13 cellular contexts compared by ENCODE assay signal in the genomic region with DNA sequence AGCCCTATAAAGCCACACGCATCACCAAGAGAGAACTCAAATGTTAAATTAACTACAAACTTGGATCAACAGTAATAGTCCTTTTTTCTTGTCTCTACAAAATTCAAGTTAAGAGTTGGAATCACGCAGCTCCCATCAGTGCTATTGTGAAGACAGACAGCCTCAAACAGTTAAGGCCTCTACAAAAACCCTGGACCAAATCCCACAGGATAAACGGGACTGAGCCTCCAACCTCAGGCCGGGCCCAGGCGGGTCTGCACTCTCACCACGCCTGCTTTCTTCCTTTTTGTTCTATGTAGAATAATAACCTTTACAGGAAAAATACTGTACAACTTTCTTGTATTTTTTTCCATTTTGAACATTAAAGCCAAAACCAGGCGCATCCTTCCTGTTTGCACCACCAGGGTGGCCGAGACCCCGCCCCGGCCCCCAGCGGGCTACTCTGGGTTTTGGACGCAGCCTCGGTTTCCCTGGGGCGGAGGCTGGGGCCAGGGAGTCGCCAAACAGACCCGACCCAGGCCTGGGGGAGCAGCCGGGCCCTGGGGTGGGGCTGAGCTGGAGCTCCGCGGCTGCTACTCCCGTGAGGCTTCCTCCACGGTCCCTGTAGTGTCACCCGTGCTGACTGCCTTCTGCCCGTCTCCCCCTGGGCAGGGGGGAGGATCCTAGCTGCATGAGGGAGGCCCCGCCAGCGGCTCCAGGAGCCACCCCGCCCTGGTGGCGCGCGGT.
DNase-seq lines count a peak whose midpoint lies in the region; ATAC-seq and TF ChIP-seq lines count a peak whose summit lies in the region.
"Had no signal": no experiment of that assay in that cellular context is flagged by ENCODE, and none has a peak within 500 bp of the region (broad histone marks: within the 10 kb centered on the region; RNA-seq: fewer than 3 reads in every experiment).

No MANE protein-coding gene starts in this region.

- no peaks in the 10 kb centered on the region for H3K9me3 Mint-ChIP-seq in activated CD4-positive, alpha-beta memory T cell treated with anti-CD3 and anti-CD28 coated beads for 36 hours
- H3K9me3 Mint-ChIP-seq in activated CD4-positive, alpha-beta memory T cell treated with anti-CD3 and anti-CD28 coated beads, Interleukin-2, amount 10 ng/mL, durations not matched to agents 7 days and 5 days, result no peaks in the 10 kb centered on the region
- no peaks in the 10 kb centered on the region for H3K9me3 Mint-ChIP-seq in activated CD8-positive, alpha-beta T cell treated with anti-CD3 and anti-CD28 coated beads, Interleukin-2, amount 10 ng/mL, durations not matched to agents 7 days and 5 days (ENCODE audit: insufficient read depth)
- H3K9me3 Mint-ChIP-seq: activated CD4-positive, alpha-beta T cell treated with anti-CD3 and anti-CD28 coated beads, Interleukin-2, amount 10 ng/mL, durations not matched to agents 7 days and 5 days had no signal

- H3K4me3 ChIP-seq in iPS-18a (ENCODE audit: low read length) (peak overlapping the region; percentile 35), suprapubic skin (peak overlapping the region; percentile 23)
- H3K4me3 ChIP-seq: A549 had no signal

- no peaks in the 10 kb centered on the region for H3K36me3 Mint-ChIP-seq in activated CD4-positive, alpha-beta memory T cell treated with anti-CD3 and anti-CD28 coated beads for 36 hours
- H3K36me3 Mint-ChIP-seq in activated CD4-positive, alpha-beta memory T cell treated with anti-CD3 and anti-CD28 coated beads, Interleukin-2, amount 10 ng/mL, durations not matched to agents 7 days and 5 days (ENCODE audit: low read depth), result no peaks in the 10 kb centered on the region
- no peaks in the 10 kb centered on the region for H3K36me3 Mint-ChIP-seq in activated CD8-positive, alpha-beta T cell treated with anti-CD3 and anti-CD28 coated beads, Interleukin-2, amount 10 ng/mL, durations not matched to agents 7 days and 5 days (ENCODE audit: low read depth)

- H3K27ac ChIP-seq in iPS-18a (ENCODE audit: low read length), result no peak overlapping the region
- peak overlapping the region; percentile 94 for H3K27ac ChIP-seq in suprapubic skin
- H3K27ac ChIP-seq: A549 had no signal

- TF ChIP-seq CTCF in suprapubic skin (IDR thresholded peaks at IDR 0.05), result no peak

- H3K9me3 ChIP-seq in iPS-18a (ENCODE audit: control insufficient read depth, low read depth, low read length) (no peaks in the 10 kb centered on the region), suprapubic skin (no peaks in the 10 kb centered on the region)
- H3K9me3 ChIP-seq: A549 had no signal

- H3K4me1 ChIP-seq in iPS-18a (ENCODE audit: control insufficient read depth, low read depth, low read length) (peaks cover 2% of the 10 kb centered on the region), suprapubic skin (peaks cover 68% of the 10 kb centered on the region)
- H3K4me1 ChIP-seq: A549 had no signal

- no peak overlapping the region for H3K27ac Mint-ChIP-seq in activated CD4-positive, alpha-beta memory T cell treated with anti-CD3 and anti-CD28 coated beads for 36 hours
- H3K27ac Mint-ChIP-seq in activated CD4-positive, alpha-beta memory T cell treated with anti-CD3 and anti-CD28 coated beads, Interleukin-2, amount 10 ng/mL, durations not matched to agents 7 days and 5 days, result no peak overlapping the region
- no peak overlapping the region for H3K27ac Mint-ChIP-seq in activated CD8-positive, alpha-beta T cell treated with anti-CD3 and anti-CD28 coated beads, Interleukin-2, amount 10 ng/mL, durations not matched to agents 7 days and 5 days
- H3K27ac Mint-ChIP-seq: activated CD4-positive, alpha-beta T cell treated with anti-CD3 and anti-CD28 coated beads, Interleukin-2, amount 10 ng/mL, durations not matched to agents 7 days and 5 days had no signal

- no peak for TF ChIP-seq POLR2A in suprapubic skin (IDR thresholded peaks at IDR 0.05)

- intact Hi-C loops in activated CD4-positive, alpha-beta memory T cell treated with anti-CD3 and anti-CD28 coated beads for 36 hours (cut with micrococcal nuclease), result no loop called here

- H3K27me3 ChIP-seq in iPS-18a (ENCODE audit: control insufficient read depth, insufficient read depth, low read length) (peaks cover 45% of the 10 kb centered on the region), suprapubic skin (no peaks in the 10 kb centered on the region)

- CTCF ChIA-PET in activated CD4-positive, alpha-beta memory T cell treated with anti-CD3 and anti-CD28 coated beads for 36 hours (lab: Charles Lee), result no interaction called here
- CTCF ChIA-PET in activated CD4-positive, alpha-beta memory T cell treated with anti-CD3 and anti-CD28 coated beads, Interleukin-2, amount 10 ng/mL, durations not matched to agents 7 days and 5 days (lab: Charles Lee), result interaction anchor here (0.6 kb wide), 1 partner anchor 245 kb away, joined by 3 read pairs; no protein-coding TSS in a partner anchor
- CTCF ChIA-PET in activated CD8-positive, alpha-beta T cell treated with anti-CD3 and anti-CD28 coated beads, Interleukin-2, amount 10 ng/mL, durations not matched to agents 7 days and 5 days (lab: Charles Lee), result interaction anchor here (1.0 to 1.1 kb wide), 2 partner anchors 130 to 143 kb away, joined by 3 read pairs; no protein-coding TSS in a partner anchor

- peak; percentile 14 for DNase-seq in activated CD4-positive, alpha-beta memory T cell treated with anti-CD3 and anti-CD28 coated beads for 36 hours
- DNase-seq in activated CD4-positive, alpha-beta memory T cell treated with anti-CD3 and anti-CD28 coated beads, Interleukin-2, amount 10 ng/mL, durations not matched to agents 7 days and 5 days, result no peak
- DNase-seq in activated CD8-positive, alpha-beta T cell treated with anti-CD3 and anti-CD28 coated beads, Interleukin-2, amount 10 ng/mL, durations not matched to agents 7 days and 5 days, result no peak
- no peak for DNase-seq in suprapubic skin (ENCODE audit: low spot score in 2 of 2)
- no peak for DNase-seq in NCI-H345 (lab: John Stamatoyannopoulos, UW)
- no peak for DNase-seq in GM03348 (ENCODE audit: low spot score)
- DNase-seq: activated CD4-positive, alpha-beta T cell treated with anti-CD3 and anti-CD28 coated beads, Interleukin-2, amount 10 ng/mL, durations not matched to agents 7 days and 5 days; NCI-H187; NK-92 treated with Interleukin-12 subunit alpha and Interleukin-12 subunit beta, amount 100 ng/mL, for 24 hours; stimulated activated CD8-positive, alpha-beta memory T cell treated with anti-CD3 and anti-CD28 coated beads, Interleukin-4, amount 100 ng/mL, for 48 hours had no signal

- H3K9ac ChIP-seq in iPS-18a (ENCODE audit: low read length), result no peak overlapping the region

- no peak for TF ChIP-seq EP300 in suprapubic skin (IDR thresholded peaks at IDR 0.05)

- no peaks in the 10 kb centered on the region for H3K27me3 Mint-ChIP-seq in activated CD4-positive, alpha-beta memory T cell treated with anti-CD3 and anti-CD28 coated beads for 36 hours
- peaks cover 5% of the 10 kb centered on the region for H3K27me3 Mint-ChIP-seq in activated CD4-positive, alpha-beta memory T cell treated with anti-CD3 and anti-CD28 coated beads, Interleukin-2, amount 10 ng/mL, durations not matched to agents 7 days and 5 days
- peaks cover 2% of the 10 kb centered on the region for H3K27me3 Mint-ChIP-seq in activated CD8-positive, alpha-beta T cell treated with anti-CD3 and anti-CD28 coated beads, Interleukin-2, amount 10 ng/mL, durations not matched to agents 7 days and 5 days (ENCODE audit: low read depth)

- H3K4me1 Mint-ChIP-seq in activated CD4-positive, alpha-beta memory T cell treated with anti-CD3 and anti-CD28 coated beads for 36 hours (ENCODE audit: low read depth), result peaks cover 4% of the 10 kb centered on the region
- H3K4me1 Mint-ChIP-seq in activated CD4-positive, alpha-beta memory T cell treated with anti-CD3 and anti-CD28 coated beads, Interleukin-2, amount 10 ng/mL, durations not matched to agents 7 days and 5 days, result no peaks in the 10 kb centered on the region
- peaks cover 2% of the 10 kb centered on the region for H3K4me1 Mint-ChIP-seq in activated CD8-positive, alpha-beta T cell treated with anti-CD3 and anti-CD28 coated beads, Interleukin-2, amount 10 ng/mL, durations not matched to agents 7 days and 5 days (ENCODE audit: low read depth)
- H3K4me1 Mint-ChIP-seq: activated CD4-positive, alpha-beta T cell treated with anti-CD3 and anti-CD28 coated beads, Interleukin-2, amount 10 ng/mL, durations not matched to agents 7 days and 5 days had no signal

- no peaks in the 10 kb centered on the region for H3K36me3 ChIP-seq in iPS-18a (ENCODE audit: control insufficient read depth, low read depth, low read length)
- H3K36me3 ChIP-seq in suprapubic skin, result peaks cover 23% of the 10 kb centered on the region

- POLR2A ChIA-PET in activated CD4-positive, alpha-beta memory T cell treated with anti-CD3 and anti-CD28 coated beads for 36 hours (lab: Charles Lee), result no interaction called here
- POLR2A ChIA-PET in activated CD4-positive, alpha-beta memory T cell treated with anti-CD3 and anti-CD28 coated beads, Interleukin-2, amount 10 ng/mL, durations not matched to agents 7 days and 5 days (lab: Charles Lee), result no interaction called here
- POLR2A ChIA-PET in activated CD8-positive, alpha-beta T cell treated with anti-CD3 and anti-CD28 coated beads, Interleukin-2, amount 10 ng/mL, durations not matched to agents 7 days and 5 days (lab: Charles Lee), result no interaction called here

- no peak overlapping the region for H3K4me3 Mint-ChIP-seq in activated CD4-positive, alpha-beta memory T cell treated with anti-CD3 and anti-CD28 coated beads for 36 hours
- H3K4me3 Mint-ChIP-seq in activated CD4-positive, alpha-beta memory T cell treated with anti-CD3 and anti-CD28 coated beads, Interleukin-2, amount 10 ng/mL, durations not matched to agents 7 days and 5 days, result no peak overlapping the region
- H3K4me3 Mint-ChIP-seq in activated CD8-positive, alpha-beta T cell treated with anti-CD3 and anti-CD28 coated beads, Interleukin-2, amount 10 ng/mL, durations not matched to agents 7 days and 5 days, result no peak overlapping the region

- peak; percentile 31 for ATAC-seq in activated CD8-positive, alpha-beta T cell treated with anti-CD3 and anti-CD28 coated beads, Interleukin-2, amount 10 ng/mL, durations not matched to agents 7 days and 5 days
- no peak for ATAC-seq in HG02610 (IDR thresholded peaks at IDR 0.05; ENCODE audit: unreplicated experiment)
- ATAC-seq: A549 had no signal

- 40% methylated on average over 17 of the region's 29 CpGs for WGBS in suprapubic skin
